Comparison of ENCODE assay signal across 8 cellular contexts in genomic region chr16:28935924-28936783, GRCh38. TPM values are rescaled to one million over a fixed set of nuclear protein-coding genes. Genes with fewer than 3 reads are reported as not detected.
DNase-seq lines count a peak whose midpoint lies in the region; ATAC-seq and TF ChIP-seq lines count a peak whose summit lies in the region.

No MANE protein-coding gene starts in this region.

- H4K20me1 ChIP-seq in KMS-11 (ENCODE audit: insufficient read depth) (no peaks in the 10 kb centered on the region), mammary epithelial cell (ENCODE audit: insufficient read depth, low read length) (no peaks in the 10 kb centered on the region)

- dilution Hi-C loops in mammary epithelial cell (cut with HindIII; ENCODE audit: low sequenced_read_pairs), result no loop called here

- H3K36me3 ChIP-seq in KMS-11 (ENCODE audit: insufficient read depth), result no peaks in the 10 kb centered on the region
- no peaks in the 10 kb centered on the region for H3K36me3 ChIP-seq in mammary epithelial cell (ENCODE audit: insufficient read depth, low read length)

- H3K27me3 Mint-ChIP-seq in WTC11 (ENCODE audit: low read depth), result peaks cover 20% of the 10 kb centered on the region

- peak overlapping the region; percentile 63 for H3K4me3 Mint-ChIP-seq in WTC11

- H3K27ac ChIP-seq in KMS-11 (no peak overlapping the region), mammary epithelial cell (ENCODE audit: insufficient read depth, low read depth, low read length) (no peak overlapping the region)

- H3K36me3 Mint-ChIP-seq in WTC11, result no peaks in the 10 kb centered on the region

- no peak for TF ChIP-seq CTCF in KMS-11 (conservative IDR thresholded peaks at IDR 0.05; ENCODE audit: low read depth, low read length)
- TF ChIP-seq CTCF in WTC11 (IDR thresholded peaks at IDR 0.05), result no peak
- TF ChIP-seq CTCF in mammary epithelial cell (conservative IDR thresholded peaks at IDR 0.05 in 1 of 2, IDR thresholded peaks at IDR 0.05 in 1 of 2; ENCODE audit: extremely low read depth in 1 of 2, insufficient read depth in 1 of 2, low read depth in 1 of 2, low read length in 2 of 2), result no peak

- 45% methylated on average over 24 of the region's 36 CpGs for WGBS in mammary epithelial cell (ENCODE audit: low coverage, missing lambda C conversion rate)

- POLR2A ChIA-PET in WTC11 (lab: Charles Lee), result interaction anchor here (1.1 kb wide), 1 partner anchor 11 kb away, joined by 3 read pairs; the partner anchor contains the start of gene RABEP2

- H3K79me2 ChIP-seq in KMS-11 (ENCODE audit: insufficient read depth, low read depth) (no peaks in the 10 kb centered on the region), mammary epithelial cell (ENCODE audit: insufficient read depth, low read length) (no peaks in the 10 kb centered on the region)

- no TSS peak for BruUV-seq in mammary epithelial cell (replicated peaks; lab: Mats Ljungman, UMichigan)

- intact Hi-C loops in mammary epithelial cell (cut with micrococcal nuclease), result no loop called here

- CTCF ChIA-PET in WTC11 (lab: Charles Lee) (interaction anchor here (0.5 to 1.8 kb wide), 13 partner anchors 9 to 96 kb away, joined by 3 to 37 read pairs (median 6); partner anchors contain the start of genes NFATC2IP, SH2B1 and TUFM), mammary epithelial cell (lab: Charles Lee; ENCODE audit: low non-redundant PET) (no interaction called here)

- peaks cover 5% of the 10 kb centered on the region for H3K4me1 Mint-ChIP-seq in WTC11

- peak in 11 of 14 donors; percentile 4 to 67 (median 25) for DNase-seq in C1 segment of cervical spinal cord (lab: John Stamatoyannopoulos, UW)
- DNase-seq in WTC11 (ENCODE audit: low spot score), result peak; percentile 95
- peak; percentile 38 for DNase-seq in mammary epithelial cell
- peak; percentile 77 for DNase-seq in iris pigment epithelial cell (ENCODE audit: low read depth)
- DNase-seq in stimulated activated CD4-positive, alpha-beta T cell treated with anti-CD3 and anti-CD28 coated beads, Interleukin-1b, Interleukin-23, amount 100 ng/mL, for 4 hours (ENCODE audit: low read depth in 2 of 2), result peak; percentile 74 to 79
- no peak for DNase-seq in NCI-H748 treated with DMSO at 0.1 percent for 48 hours (lab: John Stamatoyannopoulos, UW)

- H3K4me1 ChIP-seq in KMS-11 (ENCODE audit: low read depth, poor library complexity, severe bottlenecking) (peaks cover 12% of the 10 kb centered on the region), mammary epithelial cell (ENCODE audit: insufficient read depth, low read length) (no peaks in the 10 kb centered on the region)

- H3K9me3 ChIP-seq in mammary epithelial cell (replicated peaks; ENCODE audit: insufficient read depth, low read length), result no peaks in the 10 kb centered on the region

- H3K4me3 ChIP-seq in KMS-11 (IDR thresholded peaks at IDR 0.05; ENCODE audit: insufficient read depth, low read depth, low read length) (no peak overlapping the region), mammary epithelial cell (replicated peaks in 1 of 3; ENCODE audit: insufficient read depth in 1 of 3, low read depth in 2 of 3, low read length in 3 of 3) (no peak overlapping the region)

- H3K27ac Mint-ChIP-seq in WTC11, result peak overlapping the region; percentile 33

- H2AFZ ChIP-seq in KMS-11 (ENCODE audit: low read depth) (peak overlapping the region; percentile 72), mammary epithelial cell (ENCODE audit: low read depth, low read length) (peak overlapping the region; percentile 45)

- ATAC-seq in GM19468 (IDR thresholded peaks at IDR 0.05; ENCODE audit: extremely low read depth, unreplicated experiment) (peak; percentile 89), WTC11 (peak; percentile 99)

- H3K27me3 ChIP-seq in KMS-11 (ENCODE audit: insufficient read depth, low read depth) (no peaks in the 10 kb centered on the region), mammary epithelial cell (ENCODE audit: insufficient read depth, low read length) (no peaks in the 10 kb centered on the region)

- H3K9ac ChIP-seq in KMS-11 (peak overlapping the region; percentile 28; the same call in 1 of the 2 replicates), mammary epithelial cell (ENCODE audit: insufficient read depth, low read length) (no peak overlapping the region)

- in situ Hi-C loops in mammary epithelial cell (cut with MboI; ENCODE audit: low sequenced_read_pairs in 2 of 2), result no loop called here

- H3K4me2 ChIP-seq in KMS-11, result peak overlapping the region; percentile 53
- H3K4me2 ChIP-seq in mammary epithelial cell (ENCODE audit: insufficient read depth, low read depth, low read length), result no peak overlapping the region

- no peaks in the 10 kb centered on the region for H3K9me3 Mint-ChIP-seq in WTC11

TF ChIP-seq in WTC11, 78 proteins besides CTCF, POLR2A, EP300 and RAD21:
- TF ChIP-seq, protein P1, sequence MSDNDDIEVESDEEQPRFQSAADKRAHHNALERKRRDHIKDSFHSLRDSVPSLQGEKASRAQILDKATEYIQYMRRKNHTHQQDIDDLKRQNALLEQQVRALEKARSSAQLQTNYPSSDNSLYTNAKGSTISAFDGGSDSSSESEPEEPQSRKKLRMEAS (CRISPR knock-in tag; IDR thresholded peaks at IDR 0.05), result peak; percentile 27; the same call in 1 of the 2 replicates
- no peak for TF ChIP-seq ATF2 (CRISPR knock-in tag; IDR thresholded peaks at IDR 0.05; ENCODE audit: borderline replicate concordance, low read depth)
TF ChIP-seq in WTC11: peak in this region for 1.

RNA-seq across cellular contexts. Expression of gene CD19, which starts 4.4 kb away (rescaled TPM):
- total RNA-seq in WTC11 (2021) (0.90 to 2.5 TPM (median 2.5 TPM) in 3 replicates), mammary epithelial cell (not detected)
- not detected for polyA plus RNA-seq in mammary epithelial cell
- polyA minus RNA-seq in mammary epithelial cell, result not detected

RNA-seq across cellular contexts. Expression of gene RABEP2, which starts 11.1 kb away (rescaled TPM):
- 16.5 to 24.0 TPM (median 22.6 TPM) in 3 replicates for total RNA-seq in WTC11 (2021)
- total RNA-seq in mammary epithelial cell, result 10 to 100 TPM; 24.2 to 25.4 TPM
- polyA plus RNA-seq in mammary epithelial cell, result 11.6 TPM
- polyA minus RNA-seq in mammary epithelial cell, result 3.1 TPM

RNA-seq across cellular contexts. Expression of gene NFATC2IP, which starts 14.6 kb away (rescaled TPM):
- total RNA-seq in WTC11 (2021) (60.7 to 66.6 TPM (median 64.0 TPM) in 3 replicates), mammary epithelial cell (10 to 100 TPM; 21.5 to 59.2 TPM)
- 43.6 TPM for polyA plus RNA-seq in mammary epithelial cell
- 49.7 TPM for polyA minus RNA-seq in mammary epithelial cell

RNA-seq across cellular contexts. Expression of gene SPNS1, which starts 38.4 kb away (rescaled TPM):
- 52.4 to 64.4 TPM (median 54.0 TPM) in 3 replicates for total RNA-seq in WTC11 (2021)
- total RNA-seq in mammary epithelial cell, result 10 to 100 TPM; 24.5 to 32.3 TPM
- 31.4 TPM for polyA plus RNA-seq in mammary epithelial cell
- polyA minus RNA-seq in mammary epithelial cell, result 16.7 TPM

RNA-seq across cellular contexts. Expression of gene LAT, which starts 48.7 kb away (rescaled TPM):
- total RNA-seq in WTC11 (2021) (2.0 to 5.6 TPM (median 3.5 TPM) in 3 replicates), mammary epithelial cell (1 to 10 TPM in 1 of 2 donors, under 1 TPM in 1; 0.83 to 3.1 TPM)
- polyA plus RNA-seq in mammary epithelial cell, result 1.5 TPM
- polyA minus RNA-seq in mammary epithelial cell, result 1.7 TPM
